In genomic region chr11:46846510-46846830, GRCh38 we compare ENCODE assay signal across 1 cellular context.
A peak's percentile ranks its signal among the peaks of the same experiment; 100 is the strongest.
TF ChIP-seq lines count a peak whose summit lies in the region.

No MANE protein-coding gene starts in this region.

TF ChIP-seq in liver, 16 proteins besides CTCF, POLR2A, EP300 and RAD21 (continued from another document):
- no peak for TF ChIP-seq FOXA1 (IDR thresholded peaks at IDR 0.05)
- TF ChIP-seq HNF4A (conservative IDR thresholded peaks at IDR 0.05), result no peak
- no peak for TF ChIP-seq GABPA (IDR thresholded peaks at IDR 0.05 in 1 of 2, conservative IDR thresholded peaks at IDR 0.05 in 1 of 2)
- TF ChIP-seq MAX (IDR thresholded peaks at IDR 0.05), result peak; percentile 18
- no peak for TF ChIP-seq EGR1 (IDR thresholded peaks at IDR 0.05; ENCODE audit: low read depth in 2 of 2)
- no peak for TF ChIP-seq ZBTB33 (IDR thresholded peaks at IDR 0.05)
- TF ChIP-seq RXRA (IDR thresholded peaks at IDR 0.05), result no peak
- TF ChIP-seq JUND (IDR thresholded peaks at IDR 0.05), result no peak
TF ChIP-seq in liver: peak in this region for 1.
